Comparison of ENCODE assay signal across 2 cellular contexts in the genomic region with DNA sequence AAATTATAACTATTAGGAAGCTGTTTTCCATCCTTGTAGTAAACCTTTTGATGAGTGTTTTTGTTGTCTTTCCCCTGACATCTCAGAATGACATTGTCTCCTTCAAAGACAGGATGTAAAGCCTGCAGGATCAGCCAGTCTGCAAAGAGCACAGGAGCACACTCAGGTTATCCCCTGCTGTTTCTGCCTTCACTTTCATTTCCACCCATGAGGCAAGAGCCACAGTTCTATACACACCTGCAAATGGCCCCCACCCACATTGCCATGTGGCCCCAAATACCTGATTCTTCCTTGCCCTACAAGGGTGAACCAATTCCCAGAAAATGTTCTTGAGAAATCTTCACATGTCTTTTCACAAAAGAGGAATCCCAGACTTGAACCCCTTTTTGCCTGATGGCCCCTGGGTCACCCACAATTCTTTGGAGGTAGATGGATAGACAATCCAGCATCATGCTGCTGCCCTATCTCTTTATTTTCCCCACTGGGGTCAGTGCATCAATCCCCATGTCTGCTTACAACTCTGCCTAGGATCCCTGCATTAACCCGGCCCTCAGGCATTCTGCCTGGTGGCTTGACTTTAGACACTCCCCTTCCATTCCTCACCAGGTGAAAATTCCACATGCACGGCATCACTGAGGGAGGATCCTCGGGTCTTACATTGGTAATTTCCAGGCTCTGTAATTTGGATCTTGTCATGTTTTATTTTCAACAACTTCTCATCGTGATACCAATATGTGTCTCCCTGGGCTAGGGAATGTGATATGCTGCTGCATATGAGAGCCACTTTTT.
TF ChIP-seq lines count a peak whose summit lies in the region.

No MANE protein-coding gene starts in this region.

TF ChIP-seq in GM23338, 12 proteins besides CTCF, POLR2A, EP300 and RAD21 (continued from another document and continues in another):
- TF ChIP-seq JUNB (IDR thresholded peaks at IDR 0.05; ENCODE audit: unreplicated experiment) (no peak), REST (IDR thresholded peaks at IDR 0.05; ENCODE audit: unreplicated experiment) (no peak), ZNF114 (CRISPR knock-in tag; IDR thresholded peaks at IDR 0.05) (no peak), CREB1 (CRISPR knock-in tag; IDR thresholded peaks at IDR 0.05; ENCODE audit: low read depth) (no peak), ETS1 (IDR thresholded peaks at IDR 0.05) (no peak), ZNF331 (CRISPR knock-in tag; IDR thresholded peaks at IDR 0.05; ENCODE audit: low read depth) (no peak), NANOG (IDR thresholded peaks at IDR 0.05; ENCODE audit: borderline replicate concordance) (no peak)

TF ChIP-seq in WTC11, 78 proteins besides CTCF, POLR2A, EP300 and RAD21:
- TF ChIP-seq ZBTB21 (CRISPR knock-in tag; IDR thresholded peaks at IDR 0.05; ENCODE audit: borderline replicate concordance) (no peak), ZNF423 (CRISPR knock-in tag; IDR thresholded peaks at IDR 0.05) (no peak), GTF2I (CRISPR knock-in tag; conservative IDR thresholded peaks at IDR 0.05) (no peak), GABPB1 (CRISPR knock-in tag; IDR thresholded peaks at IDR 0.05) (no peak), MYBL2 (CRISPR knock-in tag; IDR thresholded peaks at IDR 0.05) (no peak), SMAD4 (CRISPR knock-in tag; IDR thresholded peaks at IDR 0.05) (no peak)
TF ChIP-seq in WTC11: peak in this region for 0.
